Comparison of ENCODE assay signal across 8 cellular contexts in genomic region chr12:69985656-69986055, GRCh38.
DNase-seq lines count a peak whose midpoint lies in the region; ATAC-seq and TF ChIP-seq lines count a peak whose summit lies in the region.

No MANE protein-coding gene starts in this region.

- H3K4me1 ChIP-seq in lower lobe of right lung: peaks cover 8% of the 10 kb centered on the region

- H3K9me3 Mint-ChIP-seq in activated CD4-positive, alpha-beta T cell treated with anti-CD3 and anti-CD28 coated beads for 36 hours (ENCODE audit: low read depth): no peaks in the 10 kb centered on the region

- no peaks in the 10 kb centered on the region for H3K4me1 Mint-ChIP-seq in activated CD4-positive, alpha-beta T cell treated with anti-CD3 and anti-CD28 coated beads for 36 hours

- peak; percentile 43 for DNase-seq in activated CD4-positive, alpha-beta T cell treated with anti-CD3 and anti-CD28 coated beads for 36 hours
- DNase-seq in activated CD4-positive, alpha-beta T cell treated with anti-CD3 and anti-CD28 coated beads, Interleukin-2, amount 50 U/mL, for 1 hour: no peak
- peak; percentile 45 for DNase-seq in RKO (ENCODE audit: low spot score)
- no peak for DNase-seq in lower lobe of right lung
- no peak for DNase-seq in ureter (ENCODE audit: low spot score)
- no peak for DNase-seq in NCI-H1436 treated with DMSO at 0.1 percent for 48 hours (lab: John Stamatoyannopoulos, UW)
- no peak for DNase-seq in retina

- H3K27ac ChIP-seq in lower lobe of right lung: no peak overlapping the region

- TF ChIP-seq CTCF in lower lobe of right lung (IDR thresholded peaks at IDR 0.05): peak; percentile 23

- POLR2A ChIA-PET in activated CD4-positive, alpha-beta T cell treated with anti-CD3 and anti-CD28 coated beads for 36 hours (lab: Charles Lee): no interaction called here

- no peak overlapping the region for H3K4me3 ChIP-seq in lower lobe of right lung

- intact Hi-C loops in activated CD4-positive, alpha-beta T cell treated with anti-CD3 and anti-CD28 coated beads for 36 hours (cut with DNase I, micrococcal nuclease): no loop called here
- intact Hi-C loops in lower lobe of right lung (cut with DNase I): no loop called here

- peaks cover 4% of the 10 kb centered on the region for H3K27me3 Mint-ChIP-seq in activated CD4-positive, alpha-beta T cell treated with anti-CD3 and anti-CD28 coated beads for 36 hours

- no peak overlapping the region for H3K4me3 Mint-ChIP-seq in activated CD4-positive, alpha-beta T cell treated with anti-CD3 and anti-CD28 coated beads for 36 hours

- H3K27me3 ChIP-seq in lower lobe of right lung (ENCODE audit: low read depth): no peaks in the 10 kb centered on the region

- CTCF ChIA-PET in activated CD4-positive, alpha-beta T cell treated with anti-CD3 and anti-CD28 coated beads for 36 hours (lab: Charles Lee): no interaction called here

- H3K36me3 ChIP-seq in lower lobe of right lung: no peaks in the 10 kb centered on the region

- peak; percentile 39 for ATAC-seq in activated CD4-positive, alpha-beta T cell treated with anti-CD3 and anti-CD28 coated beads for 36 hours
- peak; percentile 73 for ATAC-seq in HG02840 (IDR thresholded peaks at IDR 0.05; ENCODE audit: low FRiP score, unreplicated experiment)
- peak in 1 of 2 donors; percentile 63 for ATAC-seq in lower lobe of right lung

- no peak overlapping the region for H3K27ac Mint-ChIP-seq in activated CD4-positive, alpha-beta T cell treated with anti-CD3 and anti-CD28 coated beads for 36 hours

- H3K36me3 Mint-ChIP-seq in activated CD4-positive, alpha-beta T cell treated with anti-CD3 and anti-CD28 coated beads for 36 hours (ENCODE audit: low read depth): no peaks in the 10 kb centered on the region

- H3K9me3 ChIP-seq in lower lobe of right lung: no peaks in the 10 kb centered on the region

Comparison
In these comparisons a context has a peak if more than half of its experiments do, and no peak if none do; other contexts are left out.
1. DNase-seq: peak in activated CD4-positive, alpha-beta T cell treated with anti-CD3 and anti-CD28 coated beads for 36 hours (single experiment) and RKO (single experiment); none in activated CD4-positive, alpha-beta T cell treated with anti-CD3 and anti-CD28 coated beads, Interleukin-2, amount 50 U/mL, for 1 hour (single experiment), lower lobe of right lung (single experiment), ureter (single experiment), NCI-H1436 treated with DMSO at 0.1 percent for 48 hours (single experiment) and retina (single experiment).